Comparison of ENCODE assay signal across 18 cellular contexts in genomic region chr6:25292384-25292783, GRCh38. TPM values are rescaled to one million over a fixed set of nuclear protein-coding genes. Genes with fewer than 3 reads are reported as not detected.
DNase-seq lines count a peak whose midpoint lies in the region; ATAC-seq and TF ChIP-seq lines count a peak whose summit lies in the region.
"Had no signal": no experiment of that assay in that cellular context is flagged by ENCODE, and none has a peak within 500 bp of the region (broad histone marks: within the 10 kb centered on the region; RNA-seq: fewer than 3 reads in every experiment).

No MANE protein-coding gene starts in this region.

- H2AFZ ChIP-seq in GM23338: no peak overlapping the region

- ATAC-seq in GM23338: peak; percentile 81
- ATAC-seq in WTC11: peak; percentile 68
- no peak for ATAC-seq in aorta (ENCODE audit: low FRiP score)
- ATAC-seq in HG03097 (IDR thresholded peaks at IDR 0.05; ENCODE audit: low FRiP score, unreplicated experiment): no peak
- ATAC-seq: HCT116 had no signal

- H3K4me3 ChIP-seq in GM23338 (no peak overlapping the region), aorta (ENCODE audit: low read length in 2 of 2) (no peak overlapping the region)
- H3K4me3 ChIP-seq: BLaER1 had no signal

- H3K27ac Mint-ChIP-seq in GM23338: no peak overlapping the region
- no peak overlapping the region for H3K27ac Mint-ChIP-seq in WTC11
- no peak overlapping the region for H3K27ac Mint-ChIP-seq in glutamatergic neuron (ENCODE audit: unreplicated experiment)
- H3K27ac Mint-ChIP-seq: CD14-positive monocyte; CD4-positive, alpha-beta memory T cell; HFFc6 had no signal

- H3K4me2 ChIP-seq in GM23338: 0 out of 2 replicates have a peak overlapping the region, but pooled peaks have one; percentile 13
- H3K4me2 ChIP-seq: BLaER1 had no signal

- peaks cover 100% of the 10 kb centered on the region for H3K79me2 ChIP-seq in GM23338 (replicated peaks; ENCODE audit: insufficient read depth)

- H4K20me1 ChIP-seq in GM23338 (replicated peaks; ENCODE audit: insufficient read depth): peaks cover 49% of the 10 kb centered on the region
- H4K20me1 ChIP-seq: BLaER1 had no signal

- H3K27me3 Mint-ChIP-seq in GM23338 (ENCODE audit: insufficient read depth, low read depth, poor library complexity): no peaks in the 10 kb centered on the region
- H3K27me3 Mint-ChIP-seq in WTC11 (ENCODE audit: low read depth): no peaks in the 10 kb centered on the region
- H3K27me3 Mint-ChIP-seq in glutamatergic neuron (ENCODE audit: unreplicated experiment): no peaks in the 10 kb centered on the region
- H3K27me3 Mint-ChIP-seq: CD4-positive, alpha-beta memory T cell had no signal

- TF ChIP-seq CTCF in GM23338 (conservative IDR thresholded peaks at IDR 0.05; ENCODE audit: low read depth in 2 of 2) (no peak), WTC11 (IDR thresholded peaks at IDR 0.05) (no peak), glutamatergic neuron (IDR thresholded peaks at IDR 0.05; ENCODE audit: partially characterized antibody, unreplicated experiment) (no peak)

- H3K27me3 ChIP-seq in GM23338 (ENCODE audit: insufficient read depth) (no peaks in the 10 kb centered on the region), aorta (ENCODE audit: control insufficient read depth in 1 of 2, insufficient read depth in 2 of 2, low read length in 1 of 2) (no peaks in the 10 kb centered on the region)
- H3K27me3 ChIP-seq: BLaER1 had no signal

- H3K36me3 ChIP-seq in GM23338 (ENCODE audit: insufficient read depth): no peaks in the 10 kb centered on the region
- no peaks in the 10 kb centered on the region for H3K36me3 ChIP-seq in aorta (ENCODE audit: control insufficient read depth in 1 of 2, insufficient read depth in 2 of 2, low read length in 1 of 2)
- H3K36me3 ChIP-seq: BLaER1 had no signal

- H3K36me3 Mint-ChIP-seq in GM23338 (ENCODE audit: low read depth) (no peaks in the 10 kb centered on the region), WTC11 (no peaks in the 10 kb centered on the region), glutamatergic neuron (ENCODE audit: unreplicated experiment) (no peaks in the 10 kb centered on the region)
- H3K36me3 Mint-ChIP-seq: CD4-positive, alpha-beta memory T cell had no signal

- H3K27ac ChIP-seq in GM23338 (ENCODE audit: low read depth): no peak overlapping the region
- H3K27ac ChIP-seq in aorta (ENCODE audit: low read depth in 1 of 2, low read length in 2 of 2): peak overlapping the region; percentile 50 to 64
- H3K27ac ChIP-seq: BLaER1 had no signal

- no peak overlapping the region for H3K4me3 Mint-ChIP-seq in GM23338
- no peak overlapping the region for H3K4me3 Mint-ChIP-seq in WTC11
- H3K4me3 Mint-ChIP-seq in glutamatergic neuron (ENCODE audit: unreplicated experiment): peak overlapping the region; percentile 30
- H3K4me3 Mint-ChIP-seq: CD14-positive monocyte; CD4-positive, alpha-beta memory T cell; HFFc6 had no signal

- peaks cover 7% of the 10 kb centered on the region; the same call in 1 of the 2 replicates for H3K9me2 ChIP-seq in GM23338 (ENCODE audit: insufficient read depth)

- POLR2A ChIA-PET in WTC11 (lab: Charles Lee): interaction anchor here (1.2 kb wide), 1 partner anchor 13 kb away, joined by 5 read pairs; the partner anchor contains the start of gene CARMIL1

- no peaks in the 10 kb centered on the region for H3K9me3 ChIP-seq in aorta (ENCODE audit: control insufficient read depth, low read length)
- H3K9me3 ChIP-seq: BLaER1 had no signal

- CTCF ChIA-PET in WTC11 (lab: Charles Lee): interaction anchor here (0.7 to 2.0 kb wide), 3 partner anchors 13 to 196 kb away, joined by 3 to 8 read pairs (median 4); partner anchors contain the start of gene CARMIL1

- WGBS in aorta, 2 donors: 53 to 67% methylated on average over 4 of the region's 4 CpGs

- H3K4me1 ChIP-seq in GM23338 (ENCODE audit: insufficient read depth): peaks cover 15% of the 10 kb centered on the region; the same call in 1 of the 2 replicates
- peaks cover 5 to 30% of the 10 kb centered on the region in 2 donors for H3K4me1 ChIP-seq in aorta (ENCODE audit: control insufficient read depth in 1 of 2, insufficient read depth in 2 of 2, low read length in 2 of 2)
- H3K4me1 ChIP-seq: BLaER1 had no signal

- no peaks in the 10 kb centered on the region for H3K9me3 Mint-ChIP-seq in GM23338
- no peaks in the 10 kb centered on the region for H3K9me3 Mint-ChIP-seq in WTC11
- no peaks in the 10 kb centered on the region for H3K9me3 Mint-ChIP-seq in glutamatergic neuron (ENCODE audit: unreplicated experiment)
- H3K9me3 Mint-ChIP-seq: CD4-positive, alpha-beta memory T cell; HFFc6 had no signal

- DNase-seq in GM23338 (ENCODE audit: low spot score): no peak
- DNase-seq in WTC11 (ENCODE audit: low spot score): no peak
- DNase-seq in glutamatergic neuron: no peak
- DNase-seq in aorta: no peak
- DNase-seq in SIG-M5 treated with dmso at 0.1 percent for 504 hours (lab: John Stamatoyannopoulos, UW; ENCODE audit: unreplicated experiment): no peak
- no peak for DNase-seq in HT-29 (ENCODE audit: low spot score)
- DNase-seq: 8988T; CD4-positive, alpha-beta memory T cell; DMS153; DMS79; GDM1; GOT3; H7; HFFc6 had no signal

- intact Hi-C loops in aorta (cut with DNase I): no loop called here

- H3K4me1 Mint-ChIP-seq in GM23338 (peaks cover 34% of the 10 kb centered on the region), WTC11 (peaks cover 29% of the 10 kb centered on the region), glutamatergic neuron (ENCODE audit: low read depth, unreplicated experiment) (peaks cover 20% of the 10 kb centered on the region)
- H3K4me1 Mint-ChIP-seq: CD14-positive monocyte had no signal

- no peaks in the 10 kb centered on the region for H3F3A ChIP-seq in GM23338 (replicated peaks; ENCODE audit: low read depth)

TF ChIP-seq in GM23338, 12 proteins besides CTCF, POLR2A, EP300 and RAD21 (continues in another document):
- TF ChIP-seq EZH2phosphoT487 (IDR thresholded peaks at IDR 0.05; ENCODE audit: unreplicated experiment): no peak
- TF ChIP-seq ZNF114 (CRISPR knock-in tag; IDR thresholded peaks at IDR 0.05): no peak
- TF ChIP-seq POLR2AphosphoS5 (IDR thresholded peaks at IDR 0.05; ENCODE audit: low read depth): no peak
- TF ChIP-seq JUNB (IDR thresholded peaks at IDR 0.05; ENCODE audit: unreplicated experiment): no peak
- no peak for TF ChIP-seq STAT1 (IDR thresholded peaks at IDR 0.05; ENCODE audit: unreplicated experiment)

TF ChIP-seq in WTC11, 78 proteins besides CTCF, POLR2A, EP300 and RAD21:
- TF ChIP-seq ZNF423 (CRISPR knock-in tag; IDR thresholded peaks at IDR 0.05) (no peak), NR2C2 (CRISPR knock-in tag; IDR thresholded peaks at IDR 0.05) (no peak), MLX (CRISPR knock-in tag; IDR thresholded peaks at IDR 0.05) (no peak), ZNF671 (CRISPR knock-in tag; IDR thresholded peaks at IDR 0.05) (no peak), MAX (CRISPR knock-in tag; IDR thresholded peaks at IDR 0.05) (no peak), ZNF416 (CRISPR knock-in tag; IDR thresholded peaks at IDR 0.05) (no peak)

RNA-seq across cellular contexts. Expression of gene CARMIL1, which starts 13.2 kb away (rescaled TPM):
- 38.2 and 43.2 TPM in 2 replicates for total RNA-seq in GM23338 (2014; rRNA removed; shearing (Covaris generic))
- polyA plus RNA-seq in GM23338 (2016; fragmentation: Nextera tagmentation; extraction: Ambion mirVana) (64.2 and 66.9 TPM in 2 replicates), aorta (10 to 100 TPM; 22.3 to 30.9 TPM)
- total RNA-seq in WTC11 (2021) (35.1 to 37.6 TPM (median 36.2 TPM) in 3 replicates), glutamatergic neuron (ENCODE audit: unreplicated experiment) (4.8 TPM), aorta (10 to 100 TPM; 32.2 to 33.9 TPM)
- 16.8 and 17.6 TPM in 2 replicates for total RNA-seq in HT-29 (2014; rRNA removed; shearing (Covaris generic))

Comparison
In these comparisons a context has a peak if more than half of its experiments do, and no peak if none do; other contexts are left out.
1. ATAC-seq: peak in GM23338 (single experiment) and WTC11 (single experiment); none in aorta (single experiment) and HG03097 (single experiment).